In genomic region chr3:89375451-89375850, GRCh38 we compare ENCODE assay signal across 14 cellular contexts.
DNase-seq lines count a peak whose midpoint lies in the region; ATAC-seq and TF ChIP-seq lines count a peak whose summit lies in the region.
"Had no signal": no experiment of that assay in that cellular context is flagged by ENCODE, and none has a peak within 500 bp of the region (broad histone marks: within the 10 kb centered on the region; RNA-seq: fewer than 3 reads in every experiment).

No MANE protein-coding gene starts in this region.

- intact Hi-C loops in A673 (cut with micrococcal nuclease; ENCODE audit: unreplicated experiment), result no loop called here
- intact Hi-C loops in activated CD4-positive, alpha-beta T cell treated with anti-CD3 and anti-CD28 coated beads for 36 hours (cut with DNase I, micrococcal nuclease), result no loop called here

- CTCF ChIA-PET in A673 (lab: Charles Lee), result no interaction called here
- CTCF ChIA-PET in activated CD4-positive, alpha-beta T cell treated with anti-CD3 and anti-CD28 coated beads for 36 hours (lab: Charles Lee), result interaction anchor here (0.6 kb wide), 2 partner anchors 86 to 170 kb away, joined by 3 to 5 read pairs; no protein-coding TSS in a partner anchor

- no peaks in the 10 kb centered on the region for H3K4me1 Mint-ChIP-seq in activated CD4-positive, alpha-beta T cell treated with anti-CD3 and anti-CD28 coated beads for 36 hours
- H3K4me1 Mint-ChIP-seq: B cell had no signal

- BruUV-seq in A673 (replicated peaks; lab: Mats Ljungman, UMichigan), result no TSS peak

- peaks cover 30% of the 10 kb centered on the region for H3K4me1 ChIP-seq in A673 (ENCODE audit: insufficient read depth, low read length, poor library complexity, severe bottlenecking)

- POLR2A ChIA-PET in A673 (lab: Charles Lee; ENCODE audit: low non-redundant PET), result no interaction called here
- POLR2A ChIA-PET in activated CD4-positive, alpha-beta T cell treated with anti-CD3 and anti-CD28 coated beads for 36 hours (lab: Charles Lee), result no interaction called here

- no peak overlapping the region for H3K27ac ChIP-seq in A673 (ENCODE audit: low read depth, low read length, poor library complexity, severe bottlenecking)

- no peak overlapping the region for H3K4me3 Mint-ChIP-seq in activated CD4-positive, alpha-beta T cell treated with anti-CD3 and anti-CD28 coated beads for 36 hours
- H3K4me3 Mint-ChIP-seq: B cell; CD4-positive, alpha-beta T cell; H9 had no signal

- H3K27me3 ChIP-seq in A673 (replicated peaks; ENCODE audit: insufficient read depth, low read depth, low read length, poor library complexity), result no peaks in the 10 kb centered on the region

- peak; percentile 49 for DNase-seq in A673 (ENCODE audit: low spot score)
- peak; percentile 76 for DNase-seq in NCI-H1105 treated with DMSO at 0.1 percent for 48 hours (lab: John Stamatoyannopoulos, UW)
- peak; percentile 79 for DNase-seq in amniotic epithelial cell (ENCODE audit: low read depth)
- peak; percentile 17 for DNase-seq in retinal pigment epithelial cell (ENCODE audit: low read depth)
- DNase-seq in activated CD4-positive, alpha-beta T cell treated with anti-CD3 and anti-CD28 coated beads for 36 hours, result no peak
- no peak for DNase-seq in NOMO-1 treated with DMSO at 0.1 percent for 48 hours (lab: John Stamatoyannopoulos, UW; ENCODE audit: unreplicated experiment)
- DNase-seq: C1 segment of cervical spinal cord; CD4-positive, alpha-beta T cell; DMS79; GOT3; H9 had no signal

- H3K27me3 Mint-ChIP-seq in activated CD4-positive, alpha-beta T cell treated with anti-CD3 and anti-CD28 coated beads for 36 hours, result no peaks in the 10 kb centered on the region
- H3K27me3 Mint-ChIP-seq: B cell; CD4-positive, alpha-beta T cell had no signal

- no peaks in the 10 kb centered on the region for H3K9me3 ChIP-seq in A673 (ENCODE audit: low read depth, low read length, poor library complexity, severe bottlenecking)

- no peaks in the 10 kb centered on the region for H3K36me3 Mint-ChIP-seq in activated CD4-positive, alpha-beta T cell treated with anti-CD3 and anti-CD28 coated beads for 36 hours (ENCODE audit: low read depth)

- H3K27ac Mint-ChIP-seq in activated CD4-positive, alpha-beta T cell treated with anti-CD3 and anti-CD28 coated beads for 36 hours, result no peak overlapping the region
- H3K27ac Mint-ChIP-seq: B cell; CD4-positive, alpha-beta T cell; H9 had no signal

- no peak for ATAC-seq in GM18909 (IDR thresholded peaks at IDR 0.05; ENCODE audit: poor library complexity, unreplicated experiment)
- no peak for ATAC-seq in activated CD4-positive, alpha-beta T cell treated with anti-CD3 and anti-CD28 coated beads for 36 hours
- ATAC-seq: GM12878 had no signal

- TF ChIP-seq CTCF in A673 (conservative IDR thresholded peaks at IDR 0.05; ENCODE audit: low read depth, low read length), result no peak
- no peak for TF ChIP-seq CTCF in retinal pigment epithelial cell (conservative IDR thresholded peaks at IDR 0.05; ENCODE audit: low read depth, low read length)

- peaks cover 3% of the 10 kb centered on the region for H3K9me3 Mint-ChIP-seq in activated CD4-positive, alpha-beta T cell treated with anti-CD3 and anti-CD28 coated beads for 36 hours (ENCODE audit: low read depth)
- H3K9me3 Mint-ChIP-seq: H9 had no signal

- no peaks in the 10 kb centered on the region for H3K36me3 ChIP-seq in A673 (ENCODE audit: insufficient read depth, low read length, poor library complexity, severe bottlenecking)

- no peak overlapping the region for H3K4me3 ChIP-seq in A673 (ENCODE audit: low read depth, low read length, poor library complexity, severe bottlenecking)
- H3K4me3 ChIP-seq in retinal pigment epithelial cell (ENCODE audit: low read length), result no peak overlapping the region
- H3K4me3 ChIP-seq: GM12878 had no signal

Comparison
In these comparisons a context has a peak if more than half of its experiments do, and no peak if none do; other contexts are left out.
1. DNase-seq: peak in A673 (single experiment), NCI-H1105 treated with DMSO at 0.1 percent for 48 hours (single experiment), amniotic epithelial cell (single experiment) and retinal pigment epithelial cell (single experiment); none in activated CD4-positive, alpha-beta T cell treated with anti-CD3 and anti-CD28 coated beads for 36 hours (single experiment) and NOMO-1 treated with DMSO at 0.1 percent for 48 hours (single experiment).